22 cellular contexts compared by ENCODE assay signal in genomic region chr9:4167728-4168127, GRCh38.
DNase-seq lines count a peak whose midpoint lies in the region; ATAC-seq and TF ChIP-seq lines count a peak whose summit lies in the region.
"Had no signal": no experiment of that assay in that cellular context is flagged by ENCODE, and none has a peak within 500 bp of the region (broad histone marks: within the 10 kb centered on the region; RNA-seq: fewer than 3 reads in every experiment).

No MANE protein-coding gene starts in this region.

- no peak overlapping the region for H3K23ac ChIP-seq in neuronal stem cell (ENCODE audit: low read depth, low read length, poor library complexity)

- DNase-seq in PC-3 (no peak), esophagus muscularis mucosa (ENCODE audit: extremely low spot score) (peak; percentile 50), neuronal stem cell (ENCODE audit: low spot score) (no peak), MG63 (no peak), DMS53 treated with DMSO at 0.1 percent for 48 hours (lab: John Stamatoyannopoulos, UW; ENCODE audit: unreplicated experiment) (no peak)
- no peak for DNase-seq in activated naive CD8-positive, alpha-beta T cell treated with anti-CD3 and anti-CD28 coated beads for 36 hours
- DNase-seq: AML-193; CD4-positive, alpha-beta T cell; H9; NCI-H1048; NCI-H1417; NCI-H1694; NCI-H2029 treated with DMSO at 0.1 percent for 48 hours; NCI-H526 treated with DMSO at 0.1 percent for 48 hours; Peyer's patch; SIG-M5 had no signal

- no peak overlapping the region for H3K9ac ChIP-seq in PC-3 (ENCODE audit: low read length)
- H3K9ac ChIP-seq in neuronal stem cell (ENCODE audit: low read depth, low read length, poor library complexity), result no peak overlapping the region
- H3K9ac ChIP-seq: BLaER1 treated with 17β-estradiol and CSF1 and Interleukin-3, amounts not matched to agents 10 nM and 100 nM; KMS-11 had no signal

- H3K4me1 ChIP-seq in ACC112 (ENCODE audit: control insufficient read depth, insufficient read depth, low read length, unreplicated experiment) (peaks cover 35% of the 10 kb centered on the region), PC-3 (ENCODE audit: insufficient read depth, low read length) (peaks cover 19% of the 10 kb centered on the region), esophagus muscularis mucosa (peaks cover 3 to 8% (median 7%) of the 10 kb centered on the region in 4 donors), neuronal stem cell (ENCODE audit: control insufficient read depth in 2 of 2, insufficient read depth in 1 of 2, low read depth in 1 of 2, low read length in 2 of 2) (peaks cover 0 to 24% of the 10 kb centered on the region in 2 donors)

- no peak overlapping the region for H3K14ac ChIP-seq in neuronal stem cell (ENCODE audit: low read length)

- POLR2A ChIA-PET in PC-3 (lab: Charles Lee; ENCODE audit: unreplicated experiment), result no interaction called here

- no peak overlapping the region for H2BK12ac ChIP-seq in neuronal stem cell (ENCODE audit: low read length)

- TF ChIP-seq POLR2A in esophagus muscularis mucosa (IDR thresholded peaks at IDR 0.05; ENCODE audit: low read depth), result no peak

- no peaks in the 10 kb centered on the region for H3K9me2 ChIP-seq in PC-3 (replicated peaks; ENCODE audit: low read length)

- CTCF ChIA-PET in PC-3 (lab: Charles Lee), result no interaction called here

- no peaks in the 10 kb centered on the region for H3K27me3 ChIP-seq in ACC112 (ENCODE audit: insufficient read depth, low read length)
- no peaks in the 10 kb centered on the region for H3K27me3 ChIP-seq in PC-3 (ENCODE audit: low read length)
- no peaks in the 10 kb centered on the region for H3K27me3 ChIP-seq in esophagus muscularis mucosa
- H3K27me3 ChIP-seq in neuronal stem cell (ENCODE audit: control insufficient read depth in 3 of 3, insufficient read depth in 3 of 3, low read depth in 1 of 3, low read length in 3 of 3), result no peaks in the 10 kb centered on the region
- H3K27me3 ChIP-seq in MG63, result no peaks in the 10 kb centered on the region
- H3K27me3 ChIP-seq: BLaER1 treated with 17β-estradiol and CSF1 and Interleukin-3, amounts not matched to agents 10 nM and 100 nM; Peyer's patch had no signal

- ATAC-seq in PC-3, result no peak
- no peak for ATAC-seq in GM21381 (IDR thresholded peaks at IDR 0.05; ENCODE audit: unreplicated experiment)

- H2BK15ac ChIP-seq in neuronal stem cell (ENCODE audit: low read length), result no peak overlapping the region

- TF ChIP-seq CTCF in PC-3 (conservative IDR thresholded peaks at IDR 0.05; ENCODE audit: low read depth, low read length) (no peak), esophagus muscularis mucosa (IDR thresholded peaks at IDR 0.05) (no peak)

- no peaks in the 10 kb centered on the region for H3K9me3 Mint-ChIP-seq in activated naive CD8-positive, alpha-beta T cell treated with anti-CD3 and anti-CD28 coated beads for 36 hours
- H3K9me3 Mint-ChIP-seq: CD4-positive, alpha-beta T cell; H9; IgD-negative memory B cell had no signal

- no TSS peak for BruUV-seq in PC-3 (replicated peaks; lab: Mats Ljungman, UMichigan)

- no peaks in the 10 kb centered on the region for H3K27me3 Mint-ChIP-seq in activated naive CD8-positive, alpha-beta T cell treated with anti-CD3 and anti-CD28 coated beads for 36 hours
- H3K27me3 Mint-ChIP-seq: CD4-positive, alpha-beta T cell had no signal

- TF ChIP-seq EP300 in esophagus muscularis mucosa (IDR thresholded peaks at IDR 0.05), result no peak

- no peaks in the 10 kb centered on the region for H3K36me3 Mint-ChIP-seq in activated naive CD8-positive, alpha-beta T cell treated with anti-CD3 and anti-CD28 coated beads for 36 hours
- H3K36me3 Mint-ChIP-seq: IgD-negative memory B cell had no signal

- peak overlapping the region; percentile 48 for H2BK120ac ChIP-seq in neuronal stem cell (ENCODE audit: low read depth, low read length)

- no peak overlapping the region for H3K4ac ChIP-seq in neuronal stem cell (ENCODE audit: low read length)

- intact Hi-C loops in PC-3 (cut with micrococcal nuclease), result no loop called here
- intact Hi-C loops in esophagus muscularis mucosa (cut with DNase I), result no loop called here

- no peaks in the 10 kb centered on the region for H3K79me1 ChIP-seq in neuronal stem cell (ENCODE audit: low read depth, low read length)

- H3K4me2 ChIP-seq in PC-3 (ENCODE audit: low read length) (no peak overlapping the region), neuronal stem cell (ENCODE audit: insufficient read depth, low read length, poor library complexity, severe bottlenecking) (no peak overlapping the region)
- H3K4me2 ChIP-seq: BLaER1 treated with 17β-estradiol and CSF1 and Interleukin-3, amounts not matched to agents 10 nM and 100 nM; KMS-11 had no signal

- no peaks in the 10 kb centered on the region for H3K9me3 ChIP-seq in PC-3 (ENCODE audit: low read length)
- no peaks in the 10 kb centered on the region for H3K9me3 ChIP-seq in esophagus muscularis mucosa
- no peaks in the 10 kb centered on the region for H3K9me3 ChIP-seq in neuronal stem cell (replicated peaks in 1 of 2; ENCODE audit: control insufficient read depth in 2 of 2, insufficient read depth in 1 of 2, low read depth in 1 of 2, low read length in 2 of 2)
- H3K9me3 ChIP-seq in MG63, result no peaks in the 10 kb centered on the region
- H3K9me3 ChIP-seq: BLaER1 treated with 17β-estradiol and CSF1 and Interleukin-3, amounts not matched to agents 10 nM and 100 nM; Peyer's patch had no signal

- H3F3A ChIP-seq in PC-3 (ENCODE audit: low read length, unreplicated experiment), result no peaks in the 10 kb centered on the region

- H3K4me3 ChIP-seq in ACC112 (ENCODE audit: low read depth, low read length) (no peak overlapping the region), PC-3 (ENCODE audit: low read length) (no peak overlapping the region), esophagus muscularis mucosa (no peak overlapping the region), neuronal stem cell (ENCODE audit: low read length in 2 of 2) (no peak overlapping the region), MG63 (no peak overlapping the region)
- H3K4me3 ChIP-seq: BLaER1 treated with 17β-estradiol and CSF1 and Interleukin-3, amounts not matched to agents 10 nM and 100 nM; Peyer's patch; SK-N-MC had no signal

- H3K27ac ChIP-seq in ACC112 (ENCODE audit: low read depth, low read length), result peak overlapping the region; percentile 35
- H3K27ac ChIP-seq in PC-3 (ENCODE audit: low read length), result 0 out of 2 replicates have a peak overlapping the region, but pooled peaks have one; percentile 11
- H3K27ac ChIP-seq in esophagus muscularis mucosa (replicated peaks in 1 of 4), result no peak overlapping the region
- no peak overlapping the region for H3K27ac ChIP-seq in neuronal stem cell (replicated peaks; ENCODE audit: low read length)
- H3K27ac ChIP-seq: BLaER1 treated with 17β-estradiol and CSF1 and Interleukin-3, amounts not matched to agents 10 nM and 100 nM; KMS-11; Peyer's patch; SK-N-MC had no signal

- no peak overlapping the region for H3K18ac ChIP-seq in neuronal stem cell (ENCODE audit: low read length)

- no peak overlapping the region for H2AFZ ChIP-seq in ACC112 (ENCODE audit: low read length, unreplicated experiment)
- H2AFZ ChIP-seq in PC-3 (ENCODE audit: low read length), result no peak overlapping the region
- no peak overlapping the region for H2AFZ ChIP-seq in neuronal stem cell (ENCODE audit: low read length)

- no peak overlapping the region for H2BK5ac ChIP-seq in neuronal stem cell (ENCODE audit: low read length)

- no peaks in the 10 kb centered on the region for H4K20me1 ChIP-seq in PC-3 (ENCODE audit: low read length)
- H4K20me1 ChIP-seq: BLaER1 treated with 17β-estradiol and CSF1 and Interleukin-3, amounts not matched to agents 10 nM and 100 nM had no signal

- H3K4me1 Mint-ChIP-seq in activated naive CD8-positive, alpha-beta T cell treated with anti-CD3 and anti-CD28 coated beads for 36 hours, result no peaks in the 10 kb centered on the region
- H3K4me1 Mint-ChIP-seq: H9, IgD-negative memory B cell had no signal

- WGBS in esophagus muscularis mucosa, result 93% methylated on average over 5 of the region's 5 CpGs
- WGBS in neuronal stem cell (ENCODE audit: extremely low coverage in 2 of 2, insufficient read length in 2 of 2, insufficient replicate concordance in 1 of 2), 2 donors, result no CpG with 5 or more reads among the region's 5 CpGs

- no peak overlapping the region for H3K4me3 Mint-ChIP-seq in activated naive CD8-positive, alpha-beta T cell treated with anti-CD3 and anti-CD28 coated beads for 36 hours
- H3K4me3 Mint-ChIP-seq: CD4-positive, alpha-beta T cell; H9; IgD-negative memory B cell had no signal

- H2AK5ac ChIP-seq in neuronal stem cell (ENCODE audit: low read depth, low read length), result no peak overlapping the region

- H4K8ac ChIP-seq in neuronal stem cell (ENCODE audit: low read depth, low read length), result no peak overlapping the region

- H3K36me3 ChIP-seq in ACC112 (ENCODE audit: insufficient read depth, low read length) (no peaks in the 10 kb centered on the region), PC-3 (ENCODE audit: low read depth, low read length) (no peaks in the 10 kb centered on the region), esophagus muscularis mucosa (no peaks in the 10 kb centered on the region), neuronal stem cell (replicated peaks in 1 of 2; ENCODE audit: control insufficient read depth in 2 of 2, insufficient read depth in 2 of 2, low read length in 2 of 2) (peaks cover 0 to 2% of the 10 kb centered on the region in 2 donors), MG63 (no peaks in the 10 kb centered on the region)
- H3K36me3 ChIP-seq: BLaER1 treated with 17β-estradiol and CSF1 and Interleukin-3, amounts not matched to agents 10 nM and 100 nM; Peyer's patch had no signal

- H3K27ac Mint-ChIP-seq in activated naive CD8-positive, alpha-beta T cell treated with anti-CD3 and anti-CD28 coated beads for 36 hours, result no peak overlapping the region
- H3K27ac Mint-ChIP-seq: CD4-positive, alpha-beta T cell; H9; IgD-negative memory B cell had no signal

- no peak overlapping the region for H4K91ac ChIP-seq in neuronal stem cell (ENCODE audit: low read depth, low read length, poor library complexity)

- H3K79me2 ChIP-seq in ACC112 (ENCODE audit: control insufficient read depth, insufficient read depth, low read length, unreplicated experiment), result peaks cover 8% of the 10 kb centered on the region
- H3K79me2 ChIP-seq in PC-3 (ENCODE audit: low read length), result no peaks in the 10 kb centered on the region

Comparison
In these comparisons a context has a peak if more than half of its experiments do, and no peak if none do; other contexts are left out.
1. H3K27ac ChIP-seq: peak in ACC112 (single experiment) and PC-3 (single experiment); none in esophagus muscularis mucosa (0 of 4) and neuronal stem cell (single experiment).